In genomic region chr5:126947146-126948010, GRCh38 we compare ENCODE assay signal across 10 cellular contexts.
A peak's percentile ranks its signal among the peaks of the same experiment; 100 is the strongest.
DNase-seq lines count a peak whose midpoint lies in the region; ATAC-seq and TF ChIP-seq lines count a peak whose summit lies in the region.
"Had no signal": no experiment of that assay in that cellular context is flagged by ENCODE, and none has a peak within 500 bp of the region (broad histone marks: within the 10 kb centered on the region; RNA-seq: fewer than 3 reads in every experiment).

No MANE protein-coding gene starts in this region.

- TF ChIP-seq CTCF in GM12865 (IDR thresholded peaks at IDR 0.05; ENCODE audit: insufficient read depth, low read depth, low read length, missing control alignments): no peak
- TF ChIP-seq CTCF in mesothelial cell of epicardium (IDR thresholded peaks at IDR 0.05; ENCODE audit: unreplicated experiment): no peak
- no peak for TF ChIP-seq CTCF in left lung (IDR thresholded peaks at IDR 0.05)

- no peaks in the 10 kb centered on the region for H3K27me3 Mint-ChIP-seq in mesothelial cell of epicardium (ENCODE audit: low read depth)

- H3K4me3 Mint-ChIP-seq in mesothelial cell of epicardium: no peak overlapping the region
- H3K4me3 Mint-ChIP-seq: brain had no signal

- intact Hi-C loops in left lung (cut with DNase I): no loop called here

- POLR2A ChIA-PET in HEK293T (lab: Yijun Ruan, JAX): no interaction called here

- peaks cover 6% of the 10 kb centered on the region for H3K4me1 Mint-ChIP-seq in mesothelial cell of epicardium

- H3K4me1 ChIP-seq in HUES64 (ENCODE audit: insufficient read depth, low read length): peaks cover 17% of the 10 kb centered on the region
- no peaks in the 10 kb centered on the region for H3K4me1 ChIP-seq in left lung

- H3K36me3 ChIP-seq in HUES64 (ENCODE audit: insufficient read depth, low read length): no peaks in the 10 kb centered on the region
- no peaks in the 10 kb centered on the region for H3K36me3 ChIP-seq in left lung

- DNase-seq in GM12865 (ENCODE audit: low read depth) (peak; percentile 29), mesothelial cell of epicardium (ENCODE audit: low spot score in 2 of 2, unreplicated experiment in 2 of 2) (no peak), left lung (no peak), HEK293T (ENCODE audit: extremely low spot score) (no peak), NCI-H2029 (lab: John Stamatoyannopoulos, UW) (no peak)
- DNase-seq: PC-3 had no signal

- H3K9ac ChIP-seq in HUES64 (ENCODE audit: low read depth, low read length): no peak overlapping the region

- ATAC-seq in GM19023 (IDR thresholded peaks at IDR 0.05; ENCODE audit: unreplicated experiment): peak; percentile 85
- ATAC-seq in HG02759 (IDR thresholded peaks at IDR 0.05; ENCODE audit: unreplicated experiment): peak; percentile 93
- ATAC-seq in left lung: no peak
- ATAC-seq: PC-3 had no signal

- H3K36me3 Mint-ChIP-seq in mesothelial cell of epicardium: no peaks in the 10 kb centered on the region
- H3K36me3 Mint-ChIP-seq: brain had no signal

- H3K27ac ChIP-seq in HUES64 (ENCODE audit: low read depth, low read length): peak overlapping the region; percentile 66; the same call in 1 of the 2 replicates
- no peak overlapping the region for H3K27ac ChIP-seq in left lung

- H3K9me3 Mint-ChIP-seq in mesothelial cell of epicardium: no peaks in the 10 kb centered on the region
- H3K9me3 Mint-ChIP-seq: brain had no signal

- H3K4me3 ChIP-seq in GM12865 (ENCODE audit: low read depth, low read length): no peak overlapping the region
- no peak overlapping the region for H3K4me3 ChIP-seq in HUES64 (ENCODE audit: low read length)
- H3K4me3 ChIP-seq in left lung: no peak overlapping the region

- H3K27me3 ChIP-seq in HUES64 (ENCODE audit: insufficient read depth, low read length) (no peaks in the 10 kb centered on the region), left lung (no peaks in the 10 kb centered on the region)

- CTCF ChIA-PET in HEK293T (lab: Yijun Ruan, JAX): no interaction called here

- no peak overlapping the region for H3K27ac Mint-ChIP-seq in mesothelial cell of epicardium
- H3K27ac Mint-ChIP-seq: brain had no signal

- WGBS in HUES64: 70% methylated on average over 5 of the region's 5 CpGs

- no peaks in the 10 kb centered on the region for H3K9me3 ChIP-seq in HUES64 (ENCODE audit: insufficient read depth, low read depth, low read length)
- H3K9me3 ChIP-seq in left lung: no peaks in the 10 kb centered on the region

TF ChIP-seq in HEK293T, 16 proteins besides CTCF, POLR2A, EP300 and RAD21:
- no peak for TF ChIP-seq SUZ12 (IDR thresholded peaks at IDR 0.05)
- TF ChIP-seq CTBP1 (IDR thresholded peaks at IDR 0.05; ENCODE audit: borderline replicate concordance): no peak
- TF ChIP-seq FOXA1 (IDR thresholded peaks at IDR 0.05): no peak
- TF ChIP-seq ARNT (IDR thresholded peaks at IDR 0.05): no peak
- TF ChIP-seq FOXK2 (IDR thresholded peaks at IDR 0.05): no peak
- no peak for TF ChIP-seq ELF4 (IDR thresholded peaks at IDR 0.05)
- TF ChIP-seq BHLHE40 (IDR thresholded peaks at IDR 0.05; ENCODE audit: borderline replicate concordance): no peak
- TF ChIP-seq TARDBP (IDR thresholded peaks at IDR 0.05): no peak
TF ChIP-seq in HEK293T: peak in this region for 0.
